Comparison of ENCODE assay signal across 30 cellular contexts in genomic region chr7:47517821-47518480, GRCh38.
DNase-seq lines count a peak whose midpoint lies in the region; FAIRE-seq and TF ChIP-seq lines count a peak whose summit lies in the region.
"Had no signal": no experiment of that assay in that cellular context is flagged by ENCODE, and none has a peak within 500 bp of the region (broad histone marks: within the 10 kb centered on the region; RNA-seq: fewer than 3 reads in every experiment).

No MANE protein-coding gene starts in this region.

- TF ChIP-seq RAD21 in liver (IDR thresholded peaks at IDR 0.05) = no peak

- no peak overlapping the region for H3K14ac ChIP-seq in trophoblast cell (ENCODE audit: low read length)

- intact Hi-C loops in adrenal gland (cut with DNase I) = no loop called here
- intact Hi-C loops in uterus (cut with DNase I; ENCODE audit: low total_unique reads) = no loop called here
- intact Hi-C loops in Caco-2 (cut with micrococcal nuclease; ENCODE audit: unreplicated experiment) = no loop called here

- no peak overlapping the region for H2BK120ac ChIP-seq in trophoblast cell (ENCODE audit: insufficient read depth, low read length, poor library complexity)

- H4K20me1 ChIP-seq in neural progenitor cell (ENCODE audit: low read depth) = peaks cover 18% of the 10 kb centered on the region

- no peaks in the 10 kb centered on the region for H3F3A ChIP-seq in neural progenitor cell (ENCODE audit: low read depth)

- H3K23ac ChIP-seq in trophoblast cell (ENCODE audit: low read length) = no peak overlapping the region

- H4K91ac ChIP-seq in trophoblast cell (ENCODE audit: low read depth, low read length) = no peak overlapping the region

- H3K4me1 ChIP-seq in adrenal gland (replicated peaks in 1 of 2) (peaks cover 21 to 47% of the 10 kb centered on the region in 2 donors), liver (ENCODE audit: control insufficient read depth in 4 of 4, insufficient read depth in 4 of 4, low read length in 3 of 4) (peaks cover 44 to 69% (median 54%) of the 10 kb centered on the region in 4 donors), trophoblast cell (ENCODE audit: control insufficient read depth in 1 of 2, insufficient read depth in 2 of 2, low read length in 2 of 2) (peaks cover 45 to 49% of the 10 kb centered on the region in 2 experiments), uterus (peaks cover 24 to 35% of the 10 kb centered on the region in 2 donors), neural progenitor cell (peaks cover 14% of the 10 kb centered on the region), Caco-2 (peaks cover 32% of the 10 kb centered on the region), small intestine (ENCODE audit: control insufficient read depth in 2 of 2, insufficient read depth in 1 of 2, low read depth in 1 of 2, low read length in 1 of 2) (peaks cover 5 to 6% of the 10 kb centered on the region in 2 donors)

- H4K12ac ChIP-seq in trophoblast cell (ENCODE audit: low read depth, low read length) = no peak overlapping the region

- H3K4ac ChIP-seq in trophoblast cell (ENCODE audit: low read depth, low read length) = peak overlapping the region; percentile 80

- H3K4me3 Mint-ChIP-seq in neural progenitor cell = no peak overlapping the region
- no peak overlapping the region for H3K4me3 Mint-ChIP-seq in Caco-2 (ENCODE audit: unreplicated experiment)
- H3K4me3 Mint-ChIP-seq: activated CD8-positive, alpha-beta T cell treated with anti-CD3 and anti-CD28 coated beads for 36 hours; activated naive CD8-positive, alpha-beta T cell; CD4-positive, alpha-beta T cell; immature natural killer cell; natural killer cell treated with Interleukin-12 subunit alpha and Interleukin-12 subunit beta and Interleukin-15 and Interleukin-18, amount 100 ng/mL, for 72 hours; stimulated activated naive CD8-positive, alpha-beta T cell treated with anti-CD3 and anti-CD28 coated beads, Interleukin-15, Interleukin-2, amounts not matched to agents 100 ng/mL and 50 ng/mL, for 24 hours had no signal

- no peak for TF ChIP-seq POLR2A in adrenal gland (IDR thresholded peaks at IDR 0.05)
- no peak for TF ChIP-seq POLR2A in uterus (IDR thresholded peaks at IDR 0.05)

- BruUV-seq in Caco-2 (replicated peaks; lab: Mats Ljungman, UMichigan) = no TSS peak

- H2BK5ac ChIP-seq in trophoblast cell (ENCODE audit: low read depth, low read length, poor library complexity) = no peak overlapping the region

- no peak for DNase-seq in adrenal gland
- no peak for DNase-seq in trophoblast cell
- DNase-seq in uterus = no peak
- no peak for DNase-seq in neural progenitor cell (ENCODE audit: low spot score)
- no peak for DNase-seq in Caco-2
- DNase-seq in small intestine = no peak
- DNase-seq: activated CD4-positive, CD25-positive, alpha-beta regulatory T cell treated with anti-CD3 and anti-CD28 coated beads, Interleukin-2, amount 50 U/mL, for 72 hours; activated CD8-positive, alpha-beta T cell treated with anti-CD3 and anti-CD28 coated beads for 36 hours; activated effector memory CD4-positive, alpha-beta T cell treated with Interleukin-2 at 50 U/mL for 16 hours; activated T-cell treated with anti-CD3 and anti-CD28 coated beads for 4 hours; CD4-positive, alpha-beta T cell; central memory CD4-positive, alpha-beta T cell; hypothalamus; immature natural killer cell; midbrain; NCI-H1436 treated with DMSO at 0.1 percent for 48 hours; NCI-H446; NCI-H774; RPMI8226; thyroid gland had no signal

- CTCF ChIA-PET in Caco-2 (lab: Charles Lee) = no interaction called here

- peak overlapping the region; percentile 32 for H4K8ac ChIP-seq in trophoblast cell (ENCODE audit: low read depth, low read length)

- H3K9me3 ChIP-seq in adrenal gland (replicated peaks in 1 of 3) (no peaks in the 10 kb centered on the region), liver (ENCODE audit: control insufficient read depth in 4 of 4, low read length in 3 of 4) (no peaks in the 10 kb centered on the region), trophoblast cell (ENCODE audit: insufficient read depth, low read depth, low read length) (no peaks in the 10 kb centered on the region), uterus (no peaks in the 10 kb centered on the region), neural progenitor cell (ENCODE audit: low read depth) (no peaks in the 10 kb centered on the region), Caco-2 (no peaks in the 10 kb centered on the region), small intestine (ENCODE audit: control insufficient read depth, low read depth) (no peaks in the 10 kb centered on the region)
- H3K9me3 ChIP-seq: gastroesophageal sphincter, thyroid gland had no signal

- no peak overlapping the region for H3K27ac Mint-ChIP-seq in neural progenitor cell
- H3K27ac Mint-ChIP-seq in Caco-2 (ENCODE audit: unreplicated experiment) = no peak overlapping the region
- H3K27ac Mint-ChIP-seq: activated CD8-positive, alpha-beta T cell treated with anti-CD3 and anti-CD28 coated beads for 36 hours; activated naive CD8-positive, alpha-beta T cell; CD4-positive, alpha-beta T cell; immature natural killer cell; natural killer cell treated with Interleukin-12 subunit alpha and Interleukin-12 subunit beta and Interleukin-15 and Interleukin-18, amount 100 ng/mL, for 72 hours; stimulated activated naive CD8-positive, alpha-beta T cell treated with anti-CD3 and anti-CD28 coated beads, Interleukin-15, Interleukin-2, amounts not matched to agents 100 ng/mL and 50 ng/mL, for 24 hours had no signal

- H3K9me3 Mint-ChIP-seq in neural progenitor cell = no peaks in the 10 kb centered on the region
- H3K9me3 Mint-ChIP-seq in Caco-2 (ENCODE audit: unreplicated experiment) = no peaks in the 10 kb centered on the region
- H3K9me3 Mint-ChIP-seq: activated CD8-positive, alpha-beta T cell treated with anti-CD3 and anti-CD28 coated beads for 36 hours; CD4-positive, alpha-beta T cell; immature natural killer cell; natural killer cell treated with Interleukin-12 subunit alpha and Interleukin-12 subunit beta and Interleukin-15 and Interleukin-18, amount 100 ng/mL, for 72 hours; stimulated activated naive CD8-positive, alpha-beta T cell treated with anti-CD3 and anti-CD28 coated beads, Interleukin-15, Interleukin-2, amounts not matched to agents 100 ng/mL and 50 ng/mL, for 24 hours had no signal

- no peak overlapping the region for H3K4me2 ChIP-seq in trophoblast cell (ENCODE audit: low read length)
- no peak overlapping the region for H3K4me2 ChIP-seq in neural progenitor cell

- H2BK12ac ChIP-seq in trophoblast cell (ENCODE audit: low read length) = no peak overlapping the region

- POLR2A ChIA-PET in Caco-2 (lab: Charles Lee) = no interaction called here

- H3K9ac ChIP-seq in liver (ENCODE audit: low read depth in 1 of 2, low read length in 2 of 2) (no peak overlapping the region), trophoblast cell (ENCODE audit: low read length) (no peak overlapping the region), neural progenitor cell (no peak overlapping the region)

- peaks cover 39% of the 10 kb centered on the region for H3K79me1 ChIP-seq in trophoblast cell (ENCODE audit: low read length)

- H2AFZ ChIP-seq in trophoblast cell (ENCODE audit: insufficient read depth, low read length, poor library complexity) (no peak overlapping the region), neural progenitor cell (replicated peaks) (no peak overlapping the region)

- H3K27ac ChIP-seq in adrenal gland (peak overlapping the region in 3 of 5 donors; percentile 46 to 67 (median 47)), liver (ENCODE audit: low read depth in 1 of 2, low read length in 2 of 2) (peak overlapping the region; percentile 82 to 97), trophoblast cell (ENCODE audit: low read depth, low read length) (no peak overlapping the region), uterus (peak overlapping the region; percentile 71 to 87), neural progenitor cell (no peak overlapping the region), small intestine (ENCODE audit: low read depth in 1 of 2, low read length in 1 of 2) (peak overlapping the region in 1 of 2 donors; percentile 27)
- H3K27ac ChIP-seq: dorsolateral prefrontal cortex, gastroesophageal sphincter had no signal

- H3K4me3 ChIP-seq in adrenal gland (no peak overlapping the region), liver (ENCODE audit: low read depth in 1 of 3, low read length in 3 of 3) (no peak overlapping the region), trophoblast cell (ENCODE audit: low read depth, low read length) (no peak overlapping the region), uterus (no peak overlapping the region), neural progenitor cell (no peak overlapping the region), Caco-2 (ENCODE audit: low read depth, low read length) (no peak overlapping the region), small intestine (ENCODE audit: low read depth in 1 of 2, low read length in 2 of 2) (no peak overlapping the region)
- H3K4me3 ChIP-seq: dorsolateral prefrontal cortex, gastroesophageal sphincter, thyroid gland had no signal

- no peaks in the 10 kb centered on the region for H3K27me3 ChIP-seq in adrenal gland
- H3K27me3 ChIP-seq in liver (ENCODE audit: control insufficient read depth in 4 of 4, insufficient read depth in 4 of 4, low read length in 3 of 4) = no peaks in the 10 kb centered on the region
- H3K27me3 ChIP-seq in trophoblast cell (ENCODE audit: insufficient read depth, low read length) = no peaks in the 10 kb centered on the region
- H3K27me3 ChIP-seq in uterus = no peaks in the 10 kb centered on the region
- H3K27me3 ChIP-seq in neural progenitor cell = no peaks in the 10 kb centered on the region
- no peaks in the 10 kb centered on the region; the same call in 1 of the 2 replicates for H3K27me3 ChIP-seq in Caco-2 (replicated peaks; ENCODE audit: control insufficient read depth, insufficient read depth, low read length)
- no peaks in the 10 kb centered on the region for H3K27me3 ChIP-seq in small intestine (ENCODE audit: control insufficient read depth in 2 of 2, insufficient read depth in 2 of 2, low read length in 2 of 2)
- H3K27me3 ChIP-seq: gastroesophageal sphincter, thyroid gland had no signal

- H3K36me3 Mint-ChIP-seq in neural progenitor cell (peaks cover 7% of the 10 kb centered on the region), Caco-2 (ENCODE audit: insufficient read depth, unreplicated experiment) (no peaks in the 10 kb centered on the region)
- H3K36me3 Mint-ChIP-seq: activated naive CD8-positive, alpha-beta T cell; immature natural killer cell; natural killer cell treated with Interleukin-12 subunit alpha and Interleukin-12 subunit beta and Interleukin-15 and Interleukin-18, amount 100 ng/mL, for 72 hours had no signal

- 94 to 98% (median 97%) methylated on average over 10 of the region's 10 CpGs for WGBS in adrenal gland, 4 donors
- 96% methylated on average over 10 of the region's 10 CpGs for WGBS in liver
- no CpG with 5 or more reads among the region's 10 CpGs for WGBS in trophoblast cell (ENCODE audit: extremely low coverage, insufficient coverage, insufficient read length)
- 96 to 97% (median 97%) methylated on average over 10 of the region's 10 CpGs for WGBS in small intestine, 3 donors

- peak overlapping the region; percentile 25 for H2AK5ac ChIP-seq in trophoblast cell (ENCODE audit: low read length)

- H3K4me1 Mint-ChIP-seq in neural progenitor cell (peaks cover 13% of the 10 kb centered on the region), Caco-2 (ENCODE audit: low read depth, unreplicated experiment) (peaks cover 18% of the 10 kb centered on the region)
- H3K4me1 Mint-ChIP-seq: immature natural killer cell had no signal

- H3K18ac ChIP-seq in trophoblast cell (ENCODE audit: low read length) = peak overlapping the region; percentile 73

- no peak for FAIRE-seq in small intestine (lab: Jason Lieb, UNC)
- FAIRE-seq: endothelial cell of umbilical vein, GM18507, HTR-8/SVneo, TTC549 had no signal

- H3K79me2 ChIP-seq in trophoblast cell (ENCODE audit: control insufficient read depth, insufficient read depth, low read length, poor library complexity) (peaks cover 17% of the 10 kb centered on the region), neural progenitor cell (ENCODE audit: low read depth) (peaks cover 11% of the 10 kb centered on the region)

- H3K27me3 Mint-ChIP-seq in neural progenitor cell (ENCODE audit: insufficient read depth, low read depth) (no peaks in the 10 kb centered on the region), Caco-2 (ENCODE audit: insufficient read depth, unreplicated experiment) (no peaks in the 10 kb centered on the region)
- H3K27me3 Mint-ChIP-seq: activated CD8-positive, alpha-beta T cell treated with anti-CD3 and anti-CD28 coated beads for 36 hours; activated naive CD8-positive, alpha-beta T cell; CD4-positive, alpha-beta T cell had no signal

- TF ChIP-seq CTCF in adrenal gland (IDR thresholded peaks at IDR 0.05) = no peak
- TF ChIP-seq CTCF in liver (IDR thresholded peaks at IDR 0.05; ENCODE audit: low read depth, low read length, missing input control) = no peak
- no peak for TF ChIP-seq CTCF in uterus (IDR thresholded peaks at IDR 0.05)
- TF ChIP-seq CTCF in neural progenitor cell (IDR thresholded peaks at IDR 0.05) = no peak
- no peak for TF ChIP-seq CTCF in Caco-2 (IDR thresholded peaks at IDR 0.05; ENCODE audit: insufficient read depth in 1 of 2, low read depth in 1 of 2, low read length in 1 of 2, severe bottlenecking in 1 of 2, unreplicated experiment in 1 of 2)

- H3K36me3 ChIP-seq in adrenal gland (replicated peaks in 1 of 2) (no peaks in the 10 kb centered on the region), liver (ENCODE audit: control insufficient read depth in 4 of 4, insufficient read depth in 3 of 4, low read depth in 1 of 4, low read length in 3 of 4) (no peaks in the 10 kb centered on the region), trophoblast cell (ENCODE audit: control insufficient read depth in 1 of 2, insufficient read depth in 2 of 2, low read length in 2 of 2) (peaks cover 38 to 42% of the 10 kb centered on the region in 2 experiments), uterus (no peaks in the 10 kb centered on the region), neural progenitor cell (no peaks in the 10 kb centered on the region), Caco-2 (ENCODE audit: control insufficient read depth, insufficient read depth, low read length) (peaks cover 9% of the 10 kb centered on the region), small intestine (ENCODE audit: control insufficient read depth in 2 of 2, insufficient read depth in 2 of 2, low read length in 2 of 2) (no peaks in the 10 kb centered on the region)
- H3K36me3 ChIP-seq: gastroesophageal sphincter, thyroid gland had no signal

Comparison
In these comparisons a context has a peak if more than half of its experiments do, and no peak if none do; other contexts are left out.
1. H3K27ac ChIP-seq: peak in adrenal gland (3 of 5), liver (2 of 2) and uterus (2 of 2); none in trophoblast cell (single experiment) and neural progenitor cell (single experiment).